ENCODE assay signal across 8 cellular contexts in the genomic region with DNA sequence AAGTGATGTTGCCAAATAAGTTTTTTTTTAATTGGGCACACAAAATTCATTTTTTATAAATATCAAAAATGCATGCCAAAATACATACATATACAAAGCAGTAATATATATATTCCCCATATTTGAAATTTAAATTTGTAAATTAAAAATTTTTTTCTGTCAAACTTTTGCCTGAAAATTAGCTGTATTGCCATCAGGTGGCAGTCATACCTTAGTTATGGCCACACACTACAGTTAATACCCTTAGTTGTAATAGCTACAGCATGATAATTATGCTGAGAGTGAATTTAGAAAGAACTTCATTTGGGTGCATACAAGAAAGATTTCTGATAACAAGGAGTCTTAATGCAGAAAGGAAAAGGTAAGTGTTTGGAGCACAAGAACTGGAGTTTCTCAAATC. TPM values are rescaled to one million over a fixed set of nuclear protein-coding genes. Genes with fewer than 3 reads are reported as not detected.
DNase-seq lines count a peak whose midpoint lies in the region; ATAC-seq and TF ChIP-seq lines count a peak whose summit lies in the region.

No MANE protein-coding gene starts in this region.

- no peaks in the 10 kb centered on the region for H3K4me1 Mint-ChIP-seq in stimulated activated effector memory CD8-positive, alpha-beta T cell treated with anti-CD3 and anti-CD28 coated beads, Interleukin-12 subunit alpha, Interleukin-12 subunit beta, amount 100 ng/mL, for 72 hours

- no peak overlapping the region for H3K27ac Mint-ChIP-seq in stimulated activated effector memory CD8-positive, alpha-beta T cell treated with anti-CD3 and anti-CD28 coated beads, Interleukin-12 subunit alpha, Interleukin-12 subunit beta, amount 100 ng/mL, for 72 hours

- no peaks in the 10 kb centered on the region for H3K9me3 Mint-ChIP-seq in stimulated activated effector memory CD8-positive, alpha-beta T cell treated with anti-CD3 and anti-CD28 coated beads, Interleukin-12 subunit alpha, Interleukin-12 subunit beta, amount 100 ng/mL, for 72 hours

- intact Hi-C loops in posterior vena cava (cut with DNase I) = no loop called here

- H4K20me1 ChIP-seq in hepatocyte (ENCODE audit: insufficient read depth, poor library complexity, severe bottlenecking) = no peaks in the 10 kb centered on the region

- no peaks in the 10 kb centered on the region for H3K27me3 ChIP-seq in hepatocyte

- H3K36me3 Mint-ChIP-seq in stimulated activated effector memory CD8-positive, alpha-beta T cell treated with anti-CD3 and anti-CD28 coated beads, Interleukin-12 subunit alpha, Interleukin-12 subunit beta, amount 100 ng/mL, for 72 hours = no peaks in the 10 kb centered on the region

- H3K9me3 ChIP-seq in hepatocyte (ENCODE audit: low read depth) = no peaks in the 10 kb centered on the region

- no peak overlapping the region for H3K4me3 ChIP-seq in hepatocyte

- no peaks in the 10 kb centered on the region for H3K36me3 ChIP-seq in hepatocyte (replicated peaks; ENCODE audit: insufficient read depth, low read depth)

- peak; percentile 44 for DNase-seq in CD1c-positive myeloid dendritic cell (ENCODE audit: extremely low spot score)
- DNase-seq in RPMI7951 (ENCODE audit: low read depth) = peak; percentile 3
- peak; percentile 16 for DNase-seq in hepatocyte (ENCODE audit: low spot score)
- DNase-seq in stimulated activated effector memory CD8-positive, alpha-beta T cell treated with anti-CD3 and anti-CD28 coated beads, Interleukin-12 subunit alpha, Interleukin-12 subunit beta, amount 100 ng/mL, for 72 hours (ENCODE audit: low spot score in 2 of 2) = no peak
- DNase-seq in posterior vena cava (ENCODE audit: low spot score) = no peak

- peak; percentile 69 for ATAC-seq in GM18498 (IDR thresholded peaks at IDR 0.05; ENCODE audit: unreplicated experiment)
- no peak for ATAC-seq in stimulated activated effector memory CD8-positive, alpha-beta T cell treated with anti-CD3 and anti-CD28 coated beads, Interleukin-12 subunit alpha, Interleukin-12 subunit beta, amount 100 ng/mL, for 72 hours
- ATAC-seq in GM21526 (IDR thresholded peaks at IDR 0.05; ENCODE audit: low FRiP score, unreplicated experiment) = no peak
- ATAC-seq in GM18519 (IDR thresholded peaks at IDR 0.05; ENCODE audit: low FRiP score, unreplicated experiment) = no peak

- H2AFZ ChIP-seq in hepatocyte = no peak overlapping the region

- no peak overlapping the region for H3K27ac ChIP-seq in hepatocyte

- H3K4me1 ChIP-seq in hepatocyte (ENCODE audit: insufficient read depth) = no peaks in the 10 kb centered on the region

- no peaks in the 10 kb centered on the region for H3K9me2 ChIP-seq in hepatocyte (replicated peaks; ENCODE audit: insufficient read depth)

- no peak overlapping the region for H3K4me2 ChIP-seq in hepatocyte

- H3K79me2 ChIP-seq in hepatocyte = no peaks in the 10 kb centered on the region

- peak; percentile 53 for TF ChIP-seq CTCF in hepatocyte (IDR thresholded peaks at IDR 0.05; ENCODE audit: poor library complexity)

- no peak overlapping the region for H3K4me3 Mint-ChIP-seq in stimulated activated effector memory CD8-positive, alpha-beta T cell treated with anti-CD3 and anti-CD28 coated beads, Interleukin-12 subunit alpha, Interleukin-12 subunit beta, amount 100 ng/mL, for 72 hours

RNA-seq across cellular contexts. Expression of a gene that starts 46.2 kb away (rescaled TPM):
- 10.5 and 12.4 TPM in 2 replicates for total RNA-seq in RPMI7951 (2014; rRNA removed; shearing (Covaris generic))
- total RNA-seq in hepatocyte (16.0 and 16.9 TPM in 2 replicates), posterior vena cava (10 to 100 TPM in 1 of 2 donors, 1 to 10 TPM in 1; 8.9 to 10.1 TPM)
- 10.9 and 11.9 TPM in 2 replicates for polyA plus RNA-seq in hepatocyte

Comparison
In these comparisons a context has a peak if more than half of its experiments do, and no peak if none do; other contexts are left out.
1. DNase-seq: peak in CD1c-positive myeloid dendritic cell (single experiment), RPMI7951 (single experiment) and hepatocyte (single experiment); none in stimulated activated effector memory CD8-positive, alpha-beta T cell treated with anti-CD3 and anti-CD28 coated beads, Interleukin-12 subunit alpha, Interleukin-12 subunit beta, amount 100 ng/mL, for 72 hours (0 of 2) and posterior vena cava (single experiment).